Comparison of ENCODE assay signal across 1 cellular context in the genomic region with DNA sequence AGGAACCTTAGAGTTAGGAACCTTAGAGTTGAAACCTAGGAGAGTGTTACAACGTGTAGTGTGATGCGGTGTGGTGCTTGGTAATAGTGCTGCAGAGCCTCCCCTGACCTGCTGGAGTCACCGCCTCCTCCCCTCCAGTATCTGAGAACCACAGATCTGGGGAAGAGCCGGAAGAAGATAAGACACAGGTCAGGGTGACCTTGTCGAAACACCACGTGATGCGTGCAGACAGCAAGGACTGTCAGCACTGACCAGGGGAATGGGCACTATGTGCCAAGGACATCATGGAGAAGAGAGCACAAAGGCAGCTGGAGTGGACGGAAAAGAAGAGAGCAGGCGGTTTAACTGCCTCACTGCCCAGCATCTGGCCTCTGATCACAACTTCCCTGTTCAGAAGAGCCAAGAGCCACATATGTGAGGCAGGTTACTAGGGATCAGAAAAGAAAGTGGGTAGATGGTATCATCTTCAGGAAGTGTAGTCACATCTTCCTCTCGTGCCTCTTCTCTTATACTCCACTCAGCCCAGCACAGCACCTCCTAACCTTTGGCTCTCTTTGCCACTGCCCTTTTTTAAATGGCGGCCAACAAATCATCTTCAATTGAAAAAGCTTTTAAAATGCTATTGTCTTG.
TF ChIP-seq lines count a peak whose summit lies in the region.

No MANE protein-coding gene starts in this region.

TF ChIP-seq in K562, 482 proteins besides CTCF, POLR2A, EP300 and RAD21 (continued from another document and continues in another):
- TF ChIP-seq, protein P1, sequence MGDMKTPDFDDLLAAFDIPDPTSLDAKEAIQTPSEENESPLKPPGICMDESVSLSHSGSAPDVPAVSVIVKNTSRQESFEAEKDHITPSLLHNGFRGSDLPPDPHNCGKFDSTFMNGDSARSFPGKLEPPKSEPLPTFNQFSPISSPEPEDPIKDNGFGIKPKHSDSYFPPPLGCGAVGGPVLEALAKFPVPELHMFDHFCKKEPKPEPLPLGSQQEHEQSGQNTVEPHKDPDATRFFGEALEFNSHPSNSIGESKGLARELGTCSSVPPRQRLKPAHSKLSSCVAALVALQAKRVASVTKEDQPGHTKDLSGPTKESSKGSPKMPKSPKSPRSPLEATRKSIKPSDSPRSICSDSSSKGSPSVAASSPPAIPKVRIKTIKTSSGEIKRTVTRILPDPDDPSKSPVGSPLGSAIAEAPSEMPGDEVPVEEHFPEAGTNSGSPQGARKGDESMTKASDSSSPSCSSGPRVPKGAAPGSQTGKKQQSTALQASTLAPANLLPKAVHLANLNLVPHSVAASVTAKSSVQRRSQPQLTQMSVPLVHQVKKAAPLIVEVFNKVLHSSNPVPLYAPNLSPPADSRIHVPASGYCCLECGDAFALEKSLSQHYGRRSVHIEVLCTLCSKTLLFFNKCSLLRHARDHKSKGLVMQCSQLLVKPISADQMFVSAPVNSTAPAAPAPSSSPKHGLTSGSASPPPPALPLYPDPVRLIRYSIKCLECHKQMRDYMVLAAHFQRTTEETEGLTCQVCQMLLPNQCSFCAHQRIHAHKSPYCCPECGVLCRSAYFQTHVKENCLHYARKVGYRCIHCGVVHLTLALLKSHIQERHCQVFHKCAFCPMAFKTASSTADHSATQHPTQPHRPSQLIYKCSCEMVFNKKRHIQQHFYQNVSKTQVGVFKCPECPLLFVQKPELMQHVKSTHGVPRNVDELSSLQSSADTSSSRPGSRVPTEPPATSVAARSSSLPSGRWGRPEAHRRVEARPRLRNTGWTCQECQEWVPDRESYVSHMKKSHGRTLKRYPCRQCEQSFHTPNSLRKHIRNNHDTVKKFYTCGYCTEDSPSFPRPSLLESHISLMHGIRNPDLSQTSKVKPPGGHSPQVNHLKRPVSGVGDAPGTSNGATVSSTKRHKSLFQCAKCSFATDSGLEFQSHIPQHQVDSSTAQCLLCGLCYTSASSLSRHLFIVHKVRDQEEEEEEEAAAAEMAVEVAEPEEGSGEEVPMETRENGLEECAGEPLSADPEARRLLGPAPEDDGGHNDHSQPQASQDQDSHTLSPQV (IDR thresholded peaks at IDR 0.05): 0 out of 2 replicates have a peak, but pooled peaks have one; percentile 26
- TF ChIP-seq CAMTA2 (CRISPR knock-in tag; conservative IDR thresholded peaks at IDR 0.05) (no peak), PRMT5 (CRISPR knock-in tag; IDR thresholded peaks at IDR 0.05) (no peak), NRF1 (conservative IDR thresholded peaks at IDR 0.05 in 1 of 2, IDR thresholded peaks at IDR 0.05 in 1 of 2) (no peak), DDX20 (tag; IDR thresholded peaks at IDR 0.05; ENCODE audit: low read depth) (no peak), ZNF76 (CRISPR knock-in tag; IDR thresholded peaks at IDR 0.05; ENCODE audit: borderline replicate concordance) (0 out of 2 replicates have a peak, but pooled peaks have one; percentile 59), GABPB1 (CRISPR knock-in tag; IDR thresholded peaks at IDR 0.05) (no peak), ZNF57 (CRISPR knock-in tag; IDR thresholded peaks at IDR 0.05) (no peak), HDAC2 (IDR thresholded peaks at IDR 0.05) (peak; percentile 61), CTBP1 (IDR thresholded peaks at IDR 0.05; ENCODE audit: borderline replicate concordance) (peak; percentile 99), L3MBTL2 (IDR thresholded peaks at IDR 0.05) (peak; percentile 58), TSC22D4 (tag; IDR thresholded peaks at IDR 0.05) (no peak), CBX2 (IDR thresholded peaks at IDR 0.05; ENCODE audit: insufficient read depth, low read length, poor library complexity, severe bottlenecking) (no peak), ZNF140 (CRISPR knock-in tag; IDR thresholded peaks at IDR 0.05) (no peak), YBX1 (IDR thresholded peaks at IDR 0.05) (no peak), ZEB2 (IDR thresholded peaks at IDR 0.05) (peak; percentile 64; the same call in 1 of the 2 replicates), ESRRA (IDR thresholded peaks at IDR 0.05; ENCODE audit: borderline replicate concordance, low read depth) (peak; percentile 100), SOX6 (IDR thresholded peaks at IDR 0.05) (peak; percentile 40; the same call in 1 of the 2 replicates), KAT2B (IDR thresholded peaks at IDR 0.05; ENCODE audit: low read depth, low read length) (no peak), CREM (IDR thresholded peaks at IDR 0.05; ENCODE audit: low read depth) (no peak), CBFA2T3 (IDR thresholded peaks at IDR 0.05) (peak; percentile 72), ZNF75A (CRISPR knock-in tag; IDR thresholded peaks at IDR 0.05) (no peak), MYC (IDR thresholded peaks at IDR 0.05; ENCODE audit: low read depth, low read length) (peak; percentile 68), MYC (CRISPR knock-in tag; IDR thresholded peaks at IDR 0.05; ENCODE audit: borderline replicate concordance, low read depth) (no peak), NR3C1 (CRISPR knock-in tag; IDR thresholded peaks at IDR 0.05) (no peak), ZNF24 (IDR thresholded peaks at IDR 0.05) (0 out of 2 replicates have a peak, but pooled peaks have one; percentile 4), ZNF766 (CRISPR knock-in tag; conservative IDR thresholded peaks at IDR 0.05) (0 out of 2 replicates have a peak, but pooled peaks have one; percentile 82), RBM14 (IDR thresholded peaks at IDR 0.05; ENCODE audit: borderline replicate concordance, insufficient read depth, low read depth, low read length) (no peak), RBM15 (IDR thresholded peaks at IDR 0.05; ENCODE audit: insufficient read depth, low read length) (no peak), NCOA4 (IDR thresholded peaks at IDR 0.05; ENCODE audit: partially characterized antibody) (no peak), ZNF354B (CRISPR knock-in tag; IDR thresholded peaks at IDR 0.05) (peak; percentile 39; the same call in 1 of the 2 replicates), U2AF1 (optimal IDR thresholded peaks at IDR 0.05; ENCODE audit: low read depth, low read length) (no peak), ARID1B (IDR thresholded peaks at IDR 0.05) (peak; percentile 73), RBM25 (IDR thresholded peaks at IDR 0.05; ENCODE audit: low read depth, low read length, severe bottlenecking) (no peak)
- TF ChIP-seq, protein P2, sequence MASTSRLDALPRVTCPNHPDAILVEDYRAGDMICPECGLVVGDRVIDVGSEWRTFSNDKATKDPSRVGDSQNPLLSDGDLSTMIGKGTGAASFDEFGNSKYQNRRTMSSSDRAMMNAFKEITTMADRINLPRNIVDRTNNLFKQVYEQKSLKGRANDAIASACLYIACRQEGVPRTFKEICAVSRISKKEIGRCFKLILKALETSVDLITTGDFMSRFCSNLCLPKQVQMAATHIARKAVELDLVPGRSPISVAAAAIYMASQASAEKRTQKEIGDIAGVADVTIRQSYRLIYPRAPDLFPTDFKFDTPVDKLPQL (IDR thresholded peaks at IDR 0.05; ENCODE audit: extremely low read depth, insufficient read length): no peak
- TF ChIP-seq, protein P3, sequence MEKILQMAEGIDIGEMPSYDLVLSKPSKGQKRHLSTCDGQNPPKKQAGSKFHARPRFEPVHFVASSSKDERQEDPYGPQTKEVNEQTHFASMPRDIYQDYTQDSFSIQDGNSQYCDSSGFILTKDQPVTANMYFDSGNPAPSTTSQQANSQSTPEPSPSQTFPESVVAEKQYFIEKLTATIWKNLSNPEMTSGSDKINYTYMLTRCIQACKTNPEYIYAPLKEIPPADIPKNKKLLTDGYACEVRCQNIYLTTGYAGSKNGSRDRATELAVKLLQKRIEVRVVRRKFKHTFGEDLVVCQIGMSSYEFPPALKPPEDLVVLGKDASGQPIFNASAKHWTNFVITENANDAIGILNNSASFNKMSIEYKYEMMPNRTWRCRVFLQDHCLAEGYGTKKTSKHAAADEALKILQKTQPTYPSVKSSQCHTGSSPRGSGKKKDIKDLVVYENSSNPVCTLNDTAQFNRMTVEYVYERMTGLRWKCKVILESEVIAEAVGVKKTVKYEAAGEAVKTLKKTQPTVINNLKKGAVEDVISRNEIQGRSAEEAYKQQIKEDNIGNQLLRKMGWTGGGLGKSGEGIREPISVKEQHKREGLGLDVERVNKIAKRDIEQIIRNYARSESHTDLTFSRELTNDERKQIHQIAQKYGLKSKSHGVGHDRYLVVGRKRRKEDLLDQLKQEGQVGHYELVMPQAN (IDR thresholded peaks at IDR 0.05; ENCODE audit: borderline replicate concordance): no peak
- TF ChIP-seq, protein P4, sequence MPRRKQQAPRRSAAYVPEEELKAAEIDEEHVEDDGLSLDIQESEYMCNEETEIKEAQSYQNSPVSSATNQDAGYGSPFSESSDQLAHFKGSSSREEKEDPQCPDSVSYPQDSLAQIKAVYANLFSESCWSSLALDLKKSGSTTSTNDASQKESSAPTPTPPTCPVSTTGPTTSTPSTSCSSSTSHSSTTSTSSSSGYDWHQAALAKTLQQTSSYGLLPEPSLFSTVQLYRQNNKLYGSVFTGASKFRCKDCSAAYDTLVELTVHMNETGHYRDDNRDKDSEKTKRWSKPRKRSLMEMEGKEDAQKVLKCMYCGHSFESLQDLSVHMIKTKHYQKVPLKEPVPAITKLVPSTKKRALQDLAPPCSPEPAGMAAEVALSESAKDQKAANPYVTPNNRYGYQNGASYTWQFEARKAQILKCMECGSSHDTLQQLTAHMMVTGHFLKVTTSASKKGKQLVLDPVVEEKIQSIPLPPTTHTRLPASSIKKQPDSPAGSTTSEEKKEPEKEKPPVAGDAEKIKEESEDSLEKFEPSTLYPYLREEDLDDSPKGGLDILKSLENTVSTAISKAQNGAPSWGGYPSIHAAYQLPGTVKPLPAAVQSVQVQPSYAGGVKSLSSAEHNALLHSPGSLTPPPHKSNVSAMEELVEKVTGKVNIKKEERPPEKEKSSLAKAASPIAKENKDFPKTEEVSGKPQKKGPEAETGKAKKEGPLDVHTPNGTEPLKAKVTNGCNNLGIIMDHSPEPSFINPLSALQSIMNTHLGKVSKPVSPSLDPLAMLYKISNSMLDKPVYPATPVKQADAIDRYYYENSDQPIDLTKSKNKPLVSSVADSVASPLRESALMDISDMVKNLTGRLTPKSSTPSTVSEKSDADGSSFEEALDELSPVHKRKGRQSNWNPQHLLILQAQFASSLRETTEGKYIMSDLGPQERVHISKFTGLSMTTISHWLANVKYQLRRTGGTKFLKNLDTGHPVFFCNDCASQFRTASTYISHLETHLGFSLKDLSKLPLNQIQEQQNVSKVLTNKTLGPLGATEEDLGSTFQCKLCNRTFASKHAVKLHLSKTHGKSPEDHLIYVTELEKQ (CRISPR knock-in tag; IDR thresholded peaks at IDR 0.05): 0 out of 2 replicates have a peak, but pooled peaks have one; percentile 56
- TF ChIP-seq, protein P5, sequence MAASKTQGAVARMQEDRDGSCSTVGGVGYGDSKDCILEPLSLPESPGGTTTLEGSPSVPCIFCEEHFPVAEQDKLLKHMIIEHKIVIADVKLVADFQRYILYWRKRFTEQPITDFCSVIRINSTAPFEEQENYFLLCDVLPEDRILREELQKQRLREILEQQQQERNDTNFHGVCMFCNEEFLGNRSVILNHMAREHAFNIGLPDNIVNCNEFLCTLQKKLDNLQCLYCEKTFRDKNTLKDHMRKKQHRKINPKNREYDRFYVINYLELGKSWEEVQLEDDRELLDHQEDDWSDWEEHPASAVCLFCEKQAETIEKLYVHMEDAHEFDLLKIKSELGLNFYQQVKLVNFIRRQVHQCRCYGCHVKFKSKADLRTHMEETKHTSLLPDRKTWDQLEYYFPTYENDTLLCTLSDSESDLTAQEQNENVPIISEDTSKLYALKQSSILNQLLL (CRISPR knock-in tag; IDR thresholded peaks at IDR 0.05; ENCODE audit: borderline replicate concordance): no peak
